In the genomic region with DNA sequence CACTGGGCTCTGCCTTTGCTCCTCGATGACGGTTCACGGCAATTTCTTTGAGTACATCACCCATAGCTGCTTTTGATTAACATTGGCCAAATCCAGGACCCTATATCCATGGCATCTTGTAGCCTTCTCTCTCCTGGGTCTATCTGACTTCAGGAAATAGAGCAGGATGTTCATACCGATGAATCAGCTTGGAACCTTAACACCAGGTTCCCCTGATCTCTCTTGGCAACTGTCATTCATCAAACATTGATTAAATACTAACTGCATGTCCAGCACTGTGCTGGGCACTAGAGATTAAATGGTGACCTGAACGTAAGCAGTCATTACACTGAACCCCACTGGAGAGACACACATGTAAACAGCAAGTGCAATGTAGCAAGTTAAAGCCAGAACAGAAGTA, we compare ENCODE assay signal across 1 cellular context.
TF ChIP-seq lines count a peak whose summit lies in the region.

No MANE protein-coding gene starts in this region.

TF ChIP-seq in H1, 55 proteins besides CTCF, POLR2A, EP300 and RAD21 (continued from another document):
- TF ChIP-seq CHD1 (IDR thresholded peaks at IDR 0.05; ENCODE audit: low read depth, low read length): no peak
- TF ChIP-seq CBX5 (IDR thresholded peaks at IDR 0.05; ENCODE audit: low read depth, low read length): no peak
- TF ChIP-seq CHD2 (IDR thresholded peaks at IDR 0.05; ENCODE audit: low read length): no peak
- no peak for TF ChIP-seq JUN (IDR thresholded peaks at IDR 0.05; ENCODE audit: low read depth, low read length)
- TF ChIP-seq RFX5 (IDR thresholded peaks at IDR 0.05; ENCODE audit: borderline replicate concordance, low read depth, low read length): no peak
- TF ChIP-seq SP1 (IDR thresholded peaks at IDR 0.05; ENCODE audit: low read depth, low read length): no peak
- no peak for TF ChIP-seq CHD7 (IDR thresholded peaks at IDR 0.05; ENCODE audit: insufficient replicate concordance, low read length)
- TF ChIP-seq JUND (IDR thresholded peaks at IDR 0.05; ENCODE audit: low read length): no peak
- TF ChIP-seq BCL11A (IDR thresholded peaks at IDR 0.05; ENCODE audit: low read depth in 2 of 2, low read length in 2 of 2): no peak
- no peak for TF ChIP-seq GTF2F1 (IDR thresholded peaks at IDR 0.05; ENCODE audit: borderline replicate concordance, low read depth, low read length)
